In genomic region chr4:70714061-70714468, GRCh38 we compare ENCODE assay signal across 8 cellular contexts. TPM values are rescaled to one million over a fixed set of nuclear protein-coding genes. Genes with fewer than 3 reads are reported as not detected.
DNase-seq lines count a peak whose midpoint lies in the region; ATAC-seq and TF ChIP-seq lines count a peak whose summit lies in the region.
"Had no signal": no experiment of that assay in that cellular context is flagged by ENCODE, and none has a peak within 500 bp of the region (broad histone marks: within the 10 kb centered on the region; RNA-seq: fewer than 3 reads in every experiment).

No MANE protein-coding gene starts in this region.

- peak; percentile 33 for ATAC-seq in GM19463 (IDR thresholded peaks at IDR 0.05; ENCODE audit: unreplicated experiment)
- peak; percentile 3 for ATAC-seq in HG03060 (IDR thresholded peaks at IDR 0.05; ENCODE audit: low read depth, unreplicated experiment)
- peak; percentile 73 for ATAC-seq in stimulated activated memory B cell treated with anti-CD40 and anti-IgM and Interleukin-4, amounts not matched to agents 10 μg/mL and 1 μg/mL and 100 μg/mL, for 72 hours

- peaks cover 9% of the 10 kb centered on the region for H3K4me1 ChIP-seq in CD8-positive, alpha-beta memory T cell (ENCODE audit: insufficient read depth, low read length)

- no peak overlapping the region for H3K4me3 ChIP-seq in CD8-positive, alpha-beta memory T cell (ENCODE audit: low read length)

- H3K27me3 ChIP-seq in CD8-positive, alpha-beta memory T cell (ENCODE audit: insufficient read depth, low read length, poor library complexity, severe bottlenecking), result no peaks in the 10 kb centered on the region

- peaks cover 6% of the 10 kb centered on the region for H3K36me3 Mint-ChIP-seq in stimulated activated memory B cell treated with anti-CD40 and anti-IgM and Interleukin-4, amounts not matched to agents 10 μg/mL and 1 μg/mL and 100 μg/mL, for 72 hours
- H3K36me3 Mint-ChIP-seq in CD8-positive, alpha-beta memory T cell, result peaks cover 0 to 4% (median 0%) of the 10 kb centered on the region in 3 donors

- no peak for TF ChIP-seq CTCF in GM13977 (IDR thresholded peaks at IDR 0.05; ENCODE audit: extremely low read depth, insufficient read depth, missing control alignments)

- CTCF ChIA-PET in CD8-positive, alpha-beta memory T cell (lab: Charles Lee), result no interaction called here

- H3K9me3 ChIP-seq in CD8-positive, alpha-beta memory T cell (ENCODE audit: low read length), result no peaks in the 10 kb centered on the region

- POLR2A ChIA-PET in CD8-positive, alpha-beta memory T cell (lab: Charles Lee), result no interaction called here

- no peaks in the 10 kb centered on the region for H3K36me3 ChIP-seq in CD8-positive, alpha-beta memory T cell (ENCODE audit: insufficient read depth, low read length)

- no peaks in the 10 kb centered on the region for H3K9me3 Mint-ChIP-seq in stimulated activated memory B cell treated with anti-CD40 and anti-IgM and Interleukin-4, amounts not matched to agents 10 μg/mL and 1 μg/mL and 100 μg/mL, for 72 hours
- H3K9me3 Mint-ChIP-seq in CD8-positive, alpha-beta memory T cell, result no peaks in the 10 kb centered on the region

- peak; percentile 36 for DNase-seq in amniotic epithelial cell (ENCODE audit: low read depth)
- no peak for DNase-seq in GM13977 (ENCODE audit: low spot score)
- no peak for DNase-seq in 8988T
- no peak for DNase-seq in CD8-positive, alpha-beta memory T cell
- DNase-seq: activated effector memory CD4-positive, alpha-beta T cell treated with anti-CD3 and anti-CD28 coated beads, Interleukin-2, amount 50 U/mL, for 16 hours had no signal

- in situ Hi-C loops in GM13977 (cut with MboI; ENCODE audit: low pct_unique_long_range_greater_than_20kb, low sequenced_read_pairs, unreplicated experiment), result no loop called here

- no peaks in the 10 kb centered on the region for H3K27me3 Mint-ChIP-seq in stimulated activated memory B cell treated with anti-CD40 and anti-IgM and Interleukin-4, amounts not matched to agents 10 μg/mL and 1 μg/mL and 100 μg/mL, for 72 hours
- H3K27me3 Mint-ChIP-seq in CD8-positive, alpha-beta memory T cell, result no peaks in the 10 kb centered on the region

- peak overlapping the region; percentile 88 for H3K27ac Mint-ChIP-seq in stimulated activated memory B cell treated with anti-CD40 and anti-IgM and Interleukin-4, amounts not matched to agents 10 μg/mL and 1 μg/mL and 100 μg/mL, for 72 hours
- H3K27ac Mint-ChIP-seq in CD8-positive, alpha-beta memory T cell, result no peak overlapping the region

- H3K4me1 Mint-ChIP-seq in stimulated activated memory B cell treated with anti-CD40 and anti-IgM and Interleukin-4, amounts not matched to agents 10 μg/mL and 1 μg/mL and 100 μg/mL, for 72 hours, result peaks cover 59% of the 10 kb centered on the region
- H3K4me1 Mint-ChIP-seq in CD8-positive, alpha-beta memory T cell, result peaks cover 19 to 64% (median 45%) of the 10 kb centered on the region in 3 donors

- H3K4me3 Mint-ChIP-seq in stimulated activated memory B cell treated with anti-CD40 and anti-IgM and Interleukin-4, amounts not matched to agents 10 μg/mL and 1 μg/mL and 100 μg/mL, for 72 hours, result peak overlapping the region; percentile 55
- no peak overlapping the region for H3K4me3 Mint-ChIP-seq in CD8-positive, alpha-beta memory T cell

- no peak overlapping the region for H3K27ac ChIP-seq in CD8-positive, alpha-beta memory T cell (ENCODE audit: low read depth, low read length)

RNA-seq across cellular contexts. Expression of gene RUFY3, which starts 7.7 kb away (rescaled TPM):
- 10 to 100 TPM; 13.8 to 14.8 TPM for total RNA-seq in CD8-positive, alpha-beta memory T cell
- polyA plus RNA-seq in CD8-positive, alpha-beta memory T cell, result 10.4 TPM

RNA-seq across cellular contexts. Expression of gene UTP3, which starts 25.7 kb away (rescaled TPM):
- 10 to 100 TPM; 42.5 to 43.4 TPM for total RNA-seq in CD8-positive, alpha-beta memory T cell
- polyA plus RNA-seq in CD8-positive, alpha-beta memory T cell, result 14.9 TPM

RNA-seq across cellular contexts. Expression of gene JCHAIN, which starts 47.8 kb away (rescaled TPM):
- not detected for total RNA-seq in CD8-positive, alpha-beta memory T cell
- not detected for polyA plus RNA-seq in CD8-positive, alpha-beta memory T cell

Comparison
In these comparisons a context has a peak if more than half of its experiments do, and no peak if none do; other contexts are left out.
1. ATAC-seq: peak in every context shown above with its lines; median percentile 73 in stimulated activated memory B cell treated with anti-CD40 and anti-IgM and Interleukin-4, amounts not matched to agents 10 μg/mL and 1 μg/mL and 100 μg/mL, for 72 hours; 33 in GM19463; 3 in HG03060.